ENCODE assay signal across 1 cellular context in genomic region chr21:45142916-45143315, GRCh38.
TF ChIP-seq lines count a peak whose summit lies in the region.

No MANE protein-coding gene starts in this region.

TF ChIP-seq in IMR-90, 13 proteins besides CTCF, POLR2A, EP300 and RAD21:
- TF ChIP-seq FOS (IDR thresholded peaks at IDR 0.05; ENCODE audit: low read depth, low read length) (no peak), RFX5 (IDR thresholded peaks at IDR 0.05; ENCODE audit: low read depth, low read length) (no peak), MAFK (IDR thresholded peaks at IDR 0.05; ENCODE audit: low read depth, low read length) (no peak), CHD1 (IDR thresholded peaks at IDR 0.05; ENCODE audit: low read depth, low read length) (no peak), NFE2L2 (IDR thresholded peaks at IDR 0.05; ENCODE audit: low read depth, low read length) (no peak), MAZ (IDR thresholded peaks at IDR 0.05; ENCODE audit: borderline replicate concordance, low read depth, low read length) (no peak), CEBPB (IDR thresholded peaks at IDR 0.05; ENCODE audit: low read depth, low read length) (no peak), USF2 (IDR thresholded peaks at IDR 0.05; ENCODE audit: low read depth, low read length) (no peak), BHLHE40 (IDR thresholded peaks at IDR 0.05; ENCODE audit: low read depth, low read length) (no peak), RCOR1 (IDR thresholded peaks at IDR 0.05; ENCODE audit: insufficient replicate concordance, low read length) (no peak), ELK1 (IDR thresholded peaks at IDR 0.05; ENCODE audit: borderline replicate concordance, low read depth, low read length) (no peak), SMC3 (IDR thresholded peaks at IDR 0.05; ENCODE audit: low read depth, low read length) (no peak), MXI1 (IDR thresholded peaks at IDR 0.05; ENCODE audit: borderline replicate concordance, low read depth, low read length) (no peak)
